12 cellular contexts compared by ENCODE assay signal in genomic region chr11:48028909-48029685, GRCh38. TPM values are rescaled to one million over a fixed set of nuclear protein-coding genes. Genes with fewer than 3 reads are reported as not detected.
A peak's percentile ranks its signal among the peaks of the same experiment; 100 is the strongest.
DNase-seq lines count a peak whose midpoint lies in the region; ATAC-seq, FAIRE-seq and TF ChIP-seq lines count a peak whose summit lies in the region.
"Had no signal": no experiment of that assay in that cellular context is flagged by ENCODE, and none has a peak within 500 bp of the region (broad histone marks: within the 10 kb centered on the region; RNA-seq: fewer than 3 reads in every experiment).

No MANE protein-coding gene starts in this region.

- peak overlapping the region; percentile 18 for H3K27ac ChIP-seq in suprapubic skin

- H3K4me1 ChIP-seq in suprapubic skin = peaks cover 35% of the 10 kb centered on the region

- H3K9me3 ChIP-seq in suprapubic skin = no peaks in the 10 kb centered on the region

- TF ChIP-seq CTCF in suprapubic skin (IDR thresholded peaks at IDR 0.05) = no peak

- CTCF ChIA-PET in activated CD4-positive, alpha-beta memory T cell treated with anti-CD3 and anti-CD28 coated beads for 36 hours (lab: Charles Lee) = interaction anchor here (1.4 kb wide), 1 partner anchor 94 kb away, joined by 3 read pairs; no protein-coding TSS in a partner anchor

- no peaks in the 10 kb centered on the region for H3K27me3 ChIP-seq in suprapubic skin

- H3K36me3 Mint-ChIP-seq in activated CD4-positive, alpha-beta memory T cell treated with anti-CD3 and anti-CD28 coated beads for 36 hours = peaks cover 3% of the 10 kb centered on the region

- H3K9me3 Mint-ChIP-seq in activated CD4-positive, alpha-beta memory T cell treated with anti-CD3 and anti-CD28 coated beads for 36 hours = no peaks in the 10 kb centered on the region

- no peak for FAIRE-seq in frontal cortex (lab: Jason Lieb, UNC)
- FAIRE-seq: HepG2, keratinocyte had no signal

- no peak for TF ChIP-seq POLR2A in suprapubic skin (IDR thresholded peaks at IDR 0.05)

- H3K4me3 ChIP-seq in suprapubic skin = no peak overlapping the region

- POLR2A ChIA-PET in activated CD4-positive, alpha-beta memory T cell treated with anti-CD3 and anti-CD28 coated beads for 36 hours (lab: Charles Lee) = no interaction called here

- no peak for ATAC-seq in GM21576 (IDR thresholded peaks at IDR 0.05; ENCODE audit: unreplicated experiment)
- ATAC-seq: HepG2, sciatic nerve had no signal

- H3K4me3 Mint-ChIP-seq in activated CD4-positive, alpha-beta memory T cell treated with anti-CD3 and anti-CD28 coated beads for 36 hours = no peak overlapping the region

- 48% methylated on average over 7 of the region's 7 CpGs for WGBS in suprapubic skin

- H3K27me3 Mint-ChIP-seq in activated CD4-positive, alpha-beta memory T cell treated with anti-CD3 and anti-CD28 coated beads for 36 hours = no peaks in the 10 kb centered on the region

- no peak for TF ChIP-seq EP300 in suprapubic skin (IDR thresholded peaks at IDR 0.05)

- H3K4me1 Mint-ChIP-seq in activated CD4-positive, alpha-beta memory T cell treated with anti-CD3 and anti-CD28 coated beads for 36 hours (ENCODE audit: low read depth) = peaks cover 59% of the 10 kb centered on the region

- peak; percentile 67 for DNase-seq in activated effector memory CD4-positive, alpha-beta T cell treated with anti-CD3 and anti-CD28 coated beads, Interleukin-2, amount 50 U/mL, for 16 hours
- DNase-seq in activated effector memory CD4-positive, alpha-beta T cell treated with Interleukin-2 at 50 U/mL for 16 hours = no peak
- DNase-seq in activated CD4-positive, alpha-beta memory T cell treated with anti-CD3 and anti-CD28 coated beads for 36 hours = peak; percentile 45
- DNase-seq in foreskin melanocyte (peak; percentile 45), suprapubic skin (ENCODE audit: low spot score in 2 of 2) (no peak), hippocampal formation (lab: John Stamatoyannopoulos, UW) (no peak), frontal cortex (ENCODE audit: low spot score in 2 of 2) (no peak)
- DNase-seq: NCI-H2227 treated with DMSO at 0.1 percent for 48 hours had no signal

- H3K36me3 ChIP-seq in suprapubic skin = no peaks in the 10 kb centered on the region

- peak overlapping the region; percentile 69 for H3K27ac Mint-ChIP-seq in activated CD4-positive, alpha-beta memory T cell treated with anti-CD3 and anti-CD28 coated beads for 36 hours

- intact Hi-C loops in activated CD4-positive, alpha-beta memory T cell treated with anti-CD3 and anti-CD28 coated beads for 36 hours (cut with micrococcal nuclease) = no loop called here

RNA-seq across cellular contexts. Expression of gene PTPRJ, which starts 48.7 kb away (rescaled TPM):
- 10 to 100 TPM; 36.3 to 37.0 TPM for total RNA-seq in activated CD4-positive, alpha-beta memory T cell treated with anti-CD3 and anti-CD28 coated beads for 36 hours
- 10 to 100 TPM in 3 of 4 donors, 1 to 10 TPM in 1; 4.0 to 15.5 (median 13.1) TPM for total RNA-seq in suprapubic skin
- 17.1 TPM for total RNA-seq in frontal cortex

Comparison
In these comparisons a context has a peak if more than half of its experiments do, and no peak if none do; other contexts are left out.
1. DNase-seq: peak in activated effector memory CD4-positive, alpha-beta T cell treated with anti-CD3 and anti-CD28 coated beads, Interleukin-2, amount 50 U/mL, for 16 hours (single experiment), activated CD4-positive, alpha-beta memory T cell treated with anti-CD3 and anti-CD28 coated beads for 36 hours (single experiment) and foreskin melanocyte (single experiment); none in activated effector memory CD4-positive, alpha-beta T cell treated with Interleukin-2 at 50 U/mL for 16 hours (single experiment), suprapubic skin (0 of 2), hippocampal formation (0 of 2) and frontal cortex (0 of 2).